1 cellular context compared by ENCODE assay signal in the genomic region with DNA sequence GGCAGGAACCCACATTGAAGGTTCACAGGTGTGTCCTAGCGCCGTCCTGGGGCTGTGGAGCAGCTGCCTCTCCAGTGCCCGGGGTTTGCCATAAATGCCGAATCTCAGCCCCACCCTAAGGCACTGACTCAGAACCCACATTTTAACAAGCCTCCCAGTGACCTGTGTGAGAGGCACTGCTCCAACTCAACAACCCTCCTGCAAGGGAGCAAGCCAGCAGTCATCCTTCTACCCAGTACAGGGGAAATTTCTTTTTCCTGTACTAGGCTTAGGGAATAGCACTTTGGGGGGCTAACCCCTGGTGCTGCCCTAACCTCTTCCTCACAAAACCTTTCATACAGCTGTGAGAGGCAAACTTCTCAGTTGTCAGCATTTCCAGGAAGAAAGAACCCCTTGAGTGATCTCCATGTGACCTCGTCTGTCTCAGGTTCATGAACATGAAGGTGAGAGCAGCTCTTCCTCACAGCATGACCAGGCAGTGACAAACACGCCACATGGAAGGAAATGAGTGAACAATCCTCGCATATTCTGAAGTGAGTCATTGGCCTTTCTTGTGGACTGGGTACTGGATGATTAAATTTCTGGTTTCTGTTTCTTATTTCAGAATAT.
TF ChIP-seq lines count a peak whose summit lies in the region.

No MANE protein-coding gene starts in this region.

TF ChIP-seq in SK-N-SH, 30 proteins besides CTCF, POLR2A, EP300 and RAD21 (continued from another document):
- TF ChIP-seq, protein P1, sequence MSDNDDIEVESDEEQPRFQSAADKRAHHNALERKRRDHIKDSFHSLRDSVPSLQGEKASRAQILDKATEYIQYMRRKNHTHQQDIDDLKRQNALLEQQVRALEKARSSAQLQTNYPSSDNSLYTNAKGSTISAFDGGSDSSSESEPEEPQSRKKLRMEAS (IDR thresholded peaks at IDR 0.05; ENCODE audit: low read depth): peak; percentile 98
- TF ChIP-seq FOXJ3 (CRISPR knock-in tag; IDR thresholded peaks at IDR 0.05) (no peak), ZBTB33 (IDR thresholded peaks at IDR 0.05; ENCODE audit: borderline replicate concordance, low read depth) (0 out of 2 replicates have a peak, but pooled peaks have one; percentile 14), NFIC (IDR thresholded peaks at IDR 0.05; ENCODE audit: borderline replicate concordance) (peak; percentile 62; the same call in 1 of the 2 replicates), SIN3A (IDR thresholded peaks at IDR 0.05; ENCODE audit: borderline replicate concordance, low read depth, low read length) (peak; percentile 3; the same call in 1 of the 2 replicates), TEAD4 (IDR thresholded peaks at IDR 0.05; ENCODE audit: borderline replicate concordance, insufficient read depth) (peak; percentile 52; the same call in 1 of the 2 replicates), ELF1 (IDR thresholded peaks at IDR 0.05) (no peak), USF1 (IDR thresholded peaks at IDR 0.05; ENCODE audit: borderline replicate concordance, low read depth) (no peak), RCOR1 (IDR thresholded peaks at IDR 0.05; ENCODE audit: low read length) (no peak), FOSL2 (IDR thresholded peaks at IDR 0.05; ENCODE audit: borderline replicate concordance, low read depth) (peak; percentile 90), MXI1 (IDR thresholded peaks at IDR 0.05; ENCODE audit: low read depth, low read length) (no peak), JUND (IDR thresholded peaks at IDR 0.05) (peak; percentile 84), RFX5 (IDR thresholded peaks at IDR 0.05; ENCODE audit: low read length) (no peak), YY1 (IDR thresholded peaks at IDR 0.05; ENCODE audit: low read depth) (no peak), TCF12 (IDR thresholded peaks at IDR 0.05) (peak; percentile 92), TAF1 (IDR thresholded peaks at IDR 0.05; ENCODE audit: borderline replicate concordance, low read depth, low read length) (0 out of 2 replicates have a peak, but pooled peaks have one; percentile 2), EZH2phosphoT487 (IDR thresholded peaks at IDR 0.05; ENCODE audit: borderline replicate concordance, low read depth) (no peak), IRF3 (IDR thresholded peaks at IDR 0.05; ENCODE audit: low read depth, low read length) (no peak), GATA2 (CRISPR knock-in tag; IDR thresholded peaks at IDR 0.05) (no peak), RXRA (IDR thresholded peaks at IDR 0.05; ENCODE audit: borderline replicate concordance, low read depth) (peak; percentile 89; the same call in 1 of the 2 replicates), NRF1 (IDR thresholded peaks at IDR 0.05; ENCODE audit: low read depth, low read length) (no peak), SMC3 (IDR thresholded peaks at IDR 0.05; ENCODE audit: low read depth, low read length) (no peak)
- TF ChIP-seq, protein P2, sequence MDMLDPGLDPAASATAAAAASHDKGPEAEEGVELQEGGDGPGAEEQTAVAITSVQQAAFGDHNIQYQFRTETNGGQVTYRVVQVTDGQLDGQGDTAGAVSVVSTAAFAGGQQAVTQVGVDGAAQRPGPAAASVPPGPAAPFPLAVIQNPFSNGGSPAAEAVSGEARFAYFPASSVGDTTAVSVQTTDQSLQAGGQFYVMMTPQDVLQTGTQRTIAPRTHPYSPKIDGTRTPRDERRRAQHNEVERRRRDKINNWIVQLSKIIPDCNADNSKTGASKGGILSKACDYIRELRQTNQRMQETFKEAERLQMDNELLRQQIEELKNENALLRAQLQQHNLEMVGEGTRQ (IDR thresholded peaks at IDR 0.05; ENCODE audit: borderline replicate concordance, low read depth, low read length): no peak
- TF ChIP-seq, protein P3, sequence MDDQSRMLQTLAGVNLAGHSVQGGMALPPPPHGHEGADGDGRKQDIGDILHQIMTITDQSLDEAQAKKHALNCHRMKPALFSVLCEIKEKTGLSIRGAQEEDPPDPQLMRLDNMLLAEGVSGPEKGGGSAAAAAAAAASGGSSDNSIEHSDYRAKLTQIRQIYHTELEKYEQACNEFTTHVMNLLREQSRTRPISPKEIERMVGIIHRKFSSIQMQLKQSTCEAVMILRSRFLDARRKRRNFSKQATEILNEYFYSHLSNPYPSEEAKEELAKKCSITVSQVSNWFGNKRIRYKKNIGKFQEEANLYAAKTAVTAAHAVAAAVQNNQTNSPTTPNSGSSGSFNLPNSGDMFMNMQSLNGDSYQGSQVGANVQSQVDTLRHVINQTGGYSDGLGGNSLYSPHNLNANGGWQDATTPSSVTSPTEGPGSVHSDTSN (IDR thresholded peaks at IDR 0.05): peak; percentile 70
